Comparison of ENCODE assay signal across 12 cellular contexts in the genomic region with DNA sequence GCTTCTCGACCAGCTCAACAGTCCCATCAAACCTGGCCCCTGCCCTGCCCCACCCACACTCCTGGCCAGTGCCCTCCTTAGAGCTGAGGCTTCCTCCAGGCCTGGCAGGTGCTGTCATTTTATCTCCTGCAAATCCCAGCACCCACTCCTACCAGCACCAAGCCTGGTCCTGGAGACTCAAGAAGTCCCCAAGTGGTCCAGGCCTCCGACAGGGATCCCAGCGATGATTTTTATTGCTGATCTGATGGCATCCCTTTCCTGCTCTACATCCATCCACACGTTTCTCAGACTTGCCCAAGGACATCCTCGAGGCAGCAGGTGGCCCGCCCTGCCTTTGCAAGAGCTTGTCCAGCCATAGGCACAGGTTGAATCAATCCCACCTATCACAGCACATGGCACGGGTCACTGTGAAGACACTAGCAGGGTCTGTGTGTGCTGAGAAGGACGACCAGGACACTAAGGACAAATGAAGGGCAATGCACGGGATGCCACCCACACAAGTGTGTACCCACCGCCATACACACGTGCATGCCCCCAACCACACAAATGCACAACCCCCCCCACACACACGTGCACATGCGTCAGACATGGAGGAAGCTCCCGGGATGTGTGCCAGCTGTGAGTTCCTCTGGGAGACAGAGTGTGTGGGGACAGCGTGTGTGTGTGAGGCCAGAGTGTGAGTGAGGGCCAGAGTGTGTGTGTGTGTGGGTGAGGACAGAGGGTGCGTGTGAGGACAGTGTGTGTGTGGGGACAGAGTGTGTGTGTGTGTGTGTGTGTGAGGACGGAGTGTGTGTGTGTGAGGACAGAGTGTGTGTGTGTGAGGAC.
DNase-seq lines count a peak whose midpoint lies in the region; ATAC-seq and TF ChIP-seq lines count a peak whose summit lies in the region.
"Had no signal": no experiment of that assay in that cellular context is flagged by ENCODE, and none has a peak within 500 bp of the region (broad histone marks: within the 10 kb centered on the region; RNA-seq: fewer than 3 reads in every experiment).

No MANE protein-coding gene starts in this region.

- peak; percentile 72 for ATAC-seq in left ventricle myocardium superior

- intact Hi-C loops in left ventricle myocardium superior (cut with micrococcal nuclease): no loop called here
- intact Hi-C loops in sigmoid colon (cut with DNase I): no loop called here

- H3K27me3 ChIP-seq in sigmoid colon: no peaks in the 10 kb centered on the region
- no peaks in the 10 kb centered on the region for H3K27me3 ChIP-seq in effector memory CD4-positive, alpha-beta T cell (replicated peaks; ENCODE audit: control insufficient read depth, insufficient read depth, low read length, poor library complexity, severe bottlenecking)
- H3K27me3 ChIP-seq: vagina had no signal

- peaks cover 0 to 68% (median 60%) of the 10 kb centered on the region in 4 donors for H3K4me1 ChIP-seq in sigmoid colon
- H3K4me1 ChIP-seq in effector memory CD4-positive, alpha-beta T cell (ENCODE audit: control insufficient read depth, insufficient read depth, low read length, poor library complexity, severe bottlenecking): no peaks in the 10 kb centered on the region

- no peak for TF ChIP-seq CTCF in sigmoid colon (IDR thresholded peaks at IDR 0.05)

- H3K27ac ChIP-seq in angular gyrus (ENCODE audit: low read depth, low read length) (peak overlapping the region; percentile 15), sigmoid colon (peak overlapping the region in 3 of 4 donors; percentile 48 to 71 (median 51))
- no peak overlapping the region for H3K27ac ChIP-seq in effector memory CD4-positive, alpha-beta T cell (ENCODE audit: insufficient read depth, low read length, poor library complexity, severe bottlenecking)
- H3K27ac ChIP-seq: epithelial cell of prostate, vagina had no signal

- WGBS in sigmoid colon, 2 donors: 76 to 81% methylated on average over 17 of the region's 17 CpGs

- peaks cover 0 to 9% (median 0%) of the 10 kb centered on the region in 4 donors for H3K36me3 ChIP-seq in sigmoid colon
- no peaks in the 10 kb centered on the region for H3K36me3 ChIP-seq in effector memory CD4-positive, alpha-beta T cell (ENCODE audit: control insufficient read depth, insufficient read depth, low read length)
- H3K36me3 ChIP-seq: vagina had no signal

- no peak for TF ChIP-seq POLR2A in sigmoid colon (IDR thresholded peaks at IDR 0.05)

- H3K9me3 ChIP-seq in sigmoid colon: no peaks in the 10 kb centered on the region
- no peaks in the 10 kb centered on the region for H3K9me3 ChIP-seq in effector memory CD4-positive, alpha-beta T cell (ENCODE audit: control insufficient read depth, low read length)
- H3K9me3 ChIP-seq: vagina had no signal

- TF ChIP-seq EP300 in sigmoid colon (IDR thresholded peaks at IDR 0.05): no peak

- H3K4me3 ChIP-seq in sigmoid colon: no peak overlapping the region
- H3K4me3 ChIP-seq in effector memory CD4-positive, alpha-beta T cell (ENCODE audit: insufficient read depth, low read depth, low read length, poor library complexity, severe bottlenecking): no peak overlapping the region
- H3K4me3 ChIP-seq: vagina had no signal

- peak; percentile 42 for DNase-seq in EL
- peak; percentile 87 for DNase-seq in left ventricle myocardium superior
- DNase-seq in sigmoid colon: peak; percentile 89
- DNase-seq in T-helper 2 cell: no peak
- DNase-seq in GM19240 (ENCODE audit: insufficient read length, low spot score): no peak
- DNase-seq in effector memory CD4-positive, alpha-beta T cell: no peak
- no peak for DNase-seq in C1 segment of cervical spinal cord (lab: John Stamatoyannopoulos, UW)
- DNase-seq: KBM-7, NCI-H524 treated with DMSO at 0.1 percent for 48 hours had no signal

Comparison
In these comparisons a context has a peak if more than half of its experiments do, and no peak if none do; other contexts are left out.
1. DNase-seq: peak in EL (single experiment), left ventricle myocardium superior (single experiment) and sigmoid colon (single experiment); none in T-helper 2 cell (0 of 5), GM19240 (single experiment), effector memory CD4-positive, alpha-beta T cell (0 of 3) and C1 segment of cervical spinal cord (0 of 14).